Comparison of ENCODE assay signal across 9 cellular contexts in the genomic region with DNA sequence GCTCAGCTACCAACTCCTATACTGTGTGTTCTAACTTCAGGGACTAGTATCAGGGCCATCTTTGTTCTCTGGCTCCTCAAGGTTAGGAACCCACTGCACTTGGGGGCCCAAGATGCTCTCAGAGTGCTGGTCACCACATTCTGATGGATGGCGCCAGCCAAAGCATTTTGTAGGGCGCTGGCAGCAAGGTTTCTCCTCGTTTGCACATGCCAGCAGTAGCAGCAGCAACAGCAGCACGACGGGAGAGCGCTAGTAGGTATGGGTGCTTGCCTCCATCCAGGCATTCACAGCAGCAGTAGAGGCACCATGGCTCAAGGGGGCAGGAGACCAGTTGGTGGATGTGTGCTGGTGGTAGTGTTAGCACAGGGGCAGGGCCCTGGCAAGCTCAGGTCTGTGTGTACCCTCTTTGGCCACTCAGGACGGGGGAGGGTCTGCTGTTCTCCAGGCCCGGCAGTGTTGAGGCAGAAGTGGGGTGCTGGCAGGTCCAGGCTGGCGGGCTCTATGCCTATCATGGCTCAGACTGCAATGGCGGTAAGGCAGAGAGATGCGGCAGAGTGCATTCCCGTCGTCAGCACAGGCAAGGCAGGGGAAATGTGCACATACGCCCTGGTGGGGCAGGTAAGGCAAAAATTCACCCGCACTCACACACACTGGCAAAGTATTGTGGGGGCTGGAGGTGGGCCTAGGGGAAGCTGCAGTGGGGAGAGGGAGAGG. TPM values are rescaled to one million over a fixed set of nuclear protein-coding genes. Genes with fewer than 3 reads are reported as not detected.
"Had no signal": no experiment of that assay in that cellular context is flagged by ENCODE, and none has a peak within 500 bp of the region (broad histone marks: within the 10 kb centered on the region; RNA-seq: fewer than 3 reads in every experiment).

No MANE protein-coding gene starts in this region.

- H3K4me3 Mint-ChIP-seq: IgD-negative memory B cell had no signal

- H3K27ac ChIP-seq: HL-60 had no signal

- DNase-seq: IMR-90, KBM-7, KG1 had no signal

- H3K4me3 ChIP-seq: K562 had no signal

- H3K27ac Mint-ChIP-seq: IgD-negative memory B cell had no signal

- ATAC-seq: HepG2, K562 had no signal

- H3K9me3 Mint-ChIP-seq: IgD-negative memory B cell had no signal

- H3K36me3 Mint-ChIP-seq: IgD-negative memory B cell had no signal

RNA-seq across cellular contexts. Expression of gene SERPINA7, which starts 56.6 kb away (rescaled TPM):
- total RNA-seq: HT-29, HT1080, IMR-90, K562 had no signal
